16 cellular contexts compared by ENCODE assay signal in the genomic region with DNA sequence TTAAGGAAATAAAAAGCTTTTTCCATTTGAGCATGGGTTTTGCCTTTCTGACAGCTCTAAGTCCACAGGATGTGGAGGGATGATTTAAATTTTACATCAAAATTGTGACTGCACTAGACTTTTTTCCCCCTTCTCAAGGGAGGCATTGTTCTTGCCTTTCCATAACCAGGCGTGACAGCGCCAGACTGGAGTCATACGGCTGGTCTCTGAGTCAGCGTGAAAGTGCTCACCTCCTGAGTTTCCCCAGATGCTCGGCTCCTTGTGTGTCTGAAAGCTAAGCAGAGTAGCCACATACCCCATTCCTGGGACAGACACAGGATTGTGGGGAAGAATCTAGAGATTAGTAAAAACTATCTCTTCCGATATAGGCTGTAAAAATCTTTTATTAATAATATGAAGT. TPM values are rescaled to one million over a fixed set of nuclear protein-coding genes. Genes with fewer than 3 reads are reported as not detected.
DNase-seq lines count a peak whose midpoint lies in the region; ATAC-seq and TF ChIP-seq lines count a peak whose summit lies in the region.
"Had no signal": no experiment of that assay in that cellular context is flagged by ENCODE, and none has a peak within 500 bp of the region (broad histone marks: within the 10 kb centered on the region; RNA-seq: fewer than 3 reads in every experiment).

No MANE protein-coding gene starts in this region.

- no peak overlapping the region for H2AK5ac ChIP-seq in neuronal stem cell (ENCODE audit: low read depth, low read length)

- H3K9me2 ChIP-seq in PC-3 (replicated peaks; ENCODE audit: low read length): no peaks in the 10 kb centered on the region

- H3K14ac ChIP-seq in neuronal stem cell (ENCODE audit: low read length): no peak overlapping the region

- BruUV-seq in PC-3 (replicated peaks; lab: Mats Ljungman, UMichigan): no TSS peak

- H3K27ac ChIP-seq in PC-3 (ENCODE audit: low read length) (no peak overlapping the region), fibroblast of lung (ENCODE audit: insufficient read depth, low read length) (no peak overlapping the region), neuronal stem cell (replicated peaks; ENCODE audit: low read length) (peak overlapping the region; percentile 45)
- H3K27ac ChIP-seq: 22Rv1, dorsolateral prefrontal cortex, HL-60 had no signal

- H3K4ac ChIP-seq in neuronal stem cell (ENCODE audit: low read length): no peak overlapping the region

- H3K4me2 ChIP-seq in PC-3 (ENCODE audit: low read length): no peak overlapping the region
- H3K4me2 ChIP-seq in fibroblast of lung (ENCODE audit: extremely low read depth, insufficient read depth, low read length): no peak overlapping the region
- no peak overlapping the region for H3K4me2 ChIP-seq in neuronal stem cell (ENCODE audit: insufficient read depth, low read length, poor library complexity, severe bottlenecking)

- H4K91ac ChIP-seq in neuronal stem cell (ENCODE audit: low read depth, low read length, poor library complexity): no peak overlapping the region

- H3K9ac ChIP-seq in PC-3 (ENCODE audit: low read length) (no peak overlapping the region), fibroblast of lung (ENCODE audit: insufficient read depth, low read length) (no peak overlapping the region), neuronal stem cell (ENCODE audit: low read depth, low read length, poor library complexity) (no peak overlapping the region)

- H2AFZ ChIP-seq in PC-3 (ENCODE audit: low read length) (no peak overlapping the region), fibroblast of lung (ENCODE audit: low read length) (no peak overlapping the region), neuronal stem cell (ENCODE audit: low read length) (no peak overlapping the region)

- ATAC-seq in PC-3: no peak
- ATAC-seq in HG03469 (IDR thresholded peaks at IDR 0.05; ENCODE audit: unreplicated experiment): no peak
- ATAC-seq in HG03520 (IDR thresholded peaks at IDR 0.05; ENCODE audit: unreplicated experiment): no peak
- ATAC-seq in GM19035 (IDR thresholded peaks at IDR 0.05; ENCODE audit: unreplicated experiment): no peak
- ATAC-seq: activated CD8-positive, alpha-beta T cell treated with anti-CD3 and anti-CD28 coated beads, Interleukin-2, amount 10 ng/mL, durations not matched to agents 7 days and 5 days; mucosa of descending colon had no signal

- H3K4me1 ChIP-seq in PC-3 (ENCODE audit: insufficient read depth, low read length): no peaks in the 10 kb centered on the region
- H3K4me1 ChIP-seq in fibroblast of lung (ENCODE audit: control insufficient read depth, extremely low read depth, insufficient read depth, low read length): no peaks in the 10 kb centered on the region
- peaks cover 10 to 15% of the 10 kb centered on the region in 2 donors for H3K4me1 ChIP-seq in neuronal stem cell (ENCODE audit: control insufficient read depth in 2 of 2, insufficient read depth in 1 of 2, low read depth in 1 of 2, low read length in 2 of 2)

- H3K4me3 ChIP-seq in PC-3 (ENCODE audit: low read length): no peak overlapping the region
- H3K4me3 ChIP-seq in fibroblast of lung (replicated peaks in 1 of 4; ENCODE audit: control extremely low read depth in 1 of 4, insufficient read depth in 1 of 4, low read depth in 3 of 4, low read length in 4 of 4): no peak overlapping the region
- H3K4me3 ChIP-seq in neuronal stem cell (ENCODE audit: low read length in 2 of 2): no peak overlapping the region
- H3K4me3 ChIP-seq: dorsolateral prefrontal cortex, mucosa of descending colon had no signal

- intact Hi-C loops in PC-3 (cut with micrococcal nuclease): no loop called here

- H2BK12ac ChIP-seq in neuronal stem cell (ENCODE audit: low read length): no peak overlapping the region

- no peaks in the 10 kb centered on the region for H3F3A ChIP-seq in PC-3 (ENCODE audit: low read length, unreplicated experiment)

- no CpG with 5 or more reads among the region's 6 CpGs for WGBS in neuronal stem cell (ENCODE audit: extremely low coverage in 2 of 2, insufficient read length in 2 of 2, insufficient replicate concordance in 1 of 2), 2 donors

- CTCF ChIA-PET in PC-3 (lab: Charles Lee): no interaction called here

- no peaks in the 10 kb centered on the region for H3K9me3 ChIP-seq in PC-3 (ENCODE audit: low read length)
- no peaks in the 10 kb centered on the region for H3K9me3 ChIP-seq in fibroblast of lung (ENCODE audit: control insufficient read depth, insufficient read depth, low read depth, low read length)
- H3K9me3 ChIP-seq in neuronal stem cell (replicated peaks in 1 of 2; ENCODE audit: control insufficient read depth in 2 of 2, insufficient read depth in 1 of 2, low read depth in 1 of 2, low read length in 2 of 2): peaks cover 0 to 3% of the 10 kb centered on the region in 2 donors
- H3K9me3 ChIP-seq: mucosa of descending colon had no signal

- H2BK15ac ChIP-seq in neuronal stem cell (ENCODE audit: low read length): no peak overlapping the region

- no peak overlapping the region for H2BK5ac ChIP-seq in neuronal stem cell (ENCODE audit: low read length)

- H4K8ac ChIP-seq in neuronal stem cell (ENCODE audit: low read depth, low read length): no peak overlapping the region

- no peak overlapping the region for H3K23ac ChIP-seq in neuronal stem cell (ENCODE audit: low read depth, low read length, poor library complexity)

- H4K20me1 ChIP-seq in PC-3 (ENCODE audit: low read length) (no peaks in the 10 kb centered on the region), fibroblast of lung (ENCODE audit: control insufficient read depth, extremely low read depth, insufficient read depth, low read length) (no peaks in the 10 kb centered on the region)

- H3K79me1 ChIP-seq in neuronal stem cell (ENCODE audit: low read depth, low read length): no peaks in the 10 kb centered on the region

- no peak for TF ChIP-seq CTCF in PC-3 (conservative IDR thresholded peaks at IDR 0.05; ENCODE audit: low read depth, low read length)
- TF ChIP-seq CTCF in fibroblast of lung (conservative IDR thresholded peaks at IDR 0.05 in 1 of 2, IDR thresholded peaks at IDR 0.05 in 1 of 2; ENCODE audit: low read depth in 1 of 2, low read length in 2 of 2): no peak

- POLR2A ChIA-PET in PC-3 (lab: Charles Lee; ENCODE audit: unreplicated experiment): no interaction called here

- H3K79me2 ChIP-seq in PC-3 (ENCODE audit: low read length) (no peaks in the 10 kb centered on the region), fibroblast of lung (ENCODE audit: control insufficient read depth, insufficient read depth, low read length) (no peaks in the 10 kb centered on the region)

- no peak overlapping the region for H2BK120ac ChIP-seq in neuronal stem cell (ENCODE audit: low read depth, low read length)

- DNase-seq in DMS 273 (lab: John Stamatoyannopoulos, UW; ENCODE audit: unreplicated experiment) (peak; percentile 23), DMS 273 treated with DMSO at 0.1 percent for 48 hours (lab: John Stamatoyannopoulos, UW) (no peak), PC-3 (peak; percentile 10), fibroblast of lung (ENCODE audit: low read depth in 2 of 2) (peak; percentile 6 to 95), neuronal stem cell (ENCODE audit: low spot score) (peak; percentile 31)
- DNase-seq: activated CD8-positive, alpha-beta T cell treated with anti-CD3 and anti-CD28 coated beads, Interleukin-2, amount 10 ng/mL, durations not matched to agents 7 days and 5 days; activated naive CD4-positive, alpha-beta T cell treated with anti-CD3 and anti-CD28 coated beads, Interleukin-2, amount 50 U/mL, for 16 hours; NCI-H1048; T1000 had no signal

- no peaks in the 10 kb centered on the region for H3K36me3 ChIP-seq in PC-3 (ENCODE audit: low read depth, low read length)
- no peaks in the 10 kb centered on the region for H3K36me3 ChIP-seq in fibroblast of lung (ENCODE audit: control insufficient read depth, insufficient read depth, low read length)
- H3K36me3 ChIP-seq in neuronal stem cell (replicated peaks in 1 of 2; ENCODE audit: control insufficient read depth in 2 of 2, insufficient read depth in 2 of 2, low read length in 2 of 2): no peaks in the 10 kb centered on the region

- H3K27me3 ChIP-seq in PC-3 (ENCODE audit: low read length): peaks cover 19% of the 10 kb centered on the region; the same call in 1 of the 2 replicates
- H3K27me3 ChIP-seq in fibroblast of lung (ENCODE audit: control insufficient read depth, insufficient read depth, low read length): no peaks in the 10 kb centered on the region
- H3K27me3 ChIP-seq in neuronal stem cell (ENCODE audit: control insufficient read depth in 3 of 3, insufficient read depth in 3 of 3, low read depth in 1 of 3, low read length in 3 of 3): no peaks in the 10 kb centered on the region

- no peak overlapping the region for H3K18ac ChIP-seq in neuronal stem cell (ENCODE audit: low read length)

RNA-seq across cellular contexts. Expression of gene SOX5, which starts 43.1 kb away (rescaled TPM):
- total RNA-seq in PC-3 (2014; rRNA removed) (not detected in 2 replicates), fibroblast of lung (16.4 and 32.0 TPM in 2 replicates)
- 9.2 and 12.4 TPM in 2 replicates for polyA plus RNA-seq in fibroblast of lung
- 5.7 and 6.2 TPM in 2 replicates for polyA plus RNA-seq in fibroblast of lung (2012)
- polyA minus RNA-seq in fibroblast of lung (ENCODE audit: low replicate concordance): 49.4 and 53.7 TPM in 2 replicates
- 28.7 TPM for polyA plus RNA-seq in neuronal stem cell (2013, experiment 1 of 2)
- polyA plus RNA-seq in neuronal stem cell (2013, experiment 2 of 2): 29.6 TPM
- total RNA-seq: activated CD8-positive, alpha-beta T cell treated with anti-CD3 and anti-CD28 coated beads, Interleukin-2, amount 10 ng/mL, durations not matched to agents 7 days and 5 days had no signal

Comparison
In these comparisons a context has a peak if more than half of its experiments do, and no peak if none do; other contexts are left out.
1. RNA of gene SOX5, which starts 43.1 kb away (total RNA-seq): 16.4 to 32.0 TPM in fibroblast of lung; not detected in PC-3; every median in the first group is over 10 times any median in the second.